ENCODE assay signal across 11 cellular contexts in genomic region chr1:41658444-41659158, GRCh38.
A peak's percentile ranks its signal among the peaks of the same experiment; 100 is the strongest.
DNase-seq lines count a peak whose midpoint lies in the region; ATAC-seq and TF ChIP-seq lines count a peak whose summit lies in the region.
"Had no signal": no experiment of that assay in that cellular context is flagged by ENCODE, and none has a peak within 500 bp of the region (broad histone marks: within the 10 kb centered on the region; RNA-seq: fewer than 3 reads in every experiment).

No MANE protein-coding gene starts in this region.

- no peak for ATAC-seq in activated B cell treated with CpG ODN at 0.5 μM for 24 hours (ENCODE audit: low read depth)
- ATAC-seq: GM23338 had no signal

- DNase-seq in activated T-cell treated with anti-CD3 and anti-CD28 coated beads, Interleukin-2, amount 50 U/mL, for 24 hours: peak; percentile 28
- no peak for DNase-seq in activated T-cell treated with anti-CD3 and anti-CD28 coated beads for 4 hours
- peak; percentile 90 to 91 for DNase-seq in Kasumi-1 (lab: John Stamatoyannopoulos, UW)
- DNase-seq in activated B cell treated with CpG ODN at 0.5 μM for 24 hours: peak; percentile 14
- DNase-seq in smooth muscle cell (lab: John Stamatoyannopoulos, UW; ENCODE audit: unreplicated experiment): no peak
- no peak for DNase-seq in HPDE6-E6E7 (ENCODE audit: extremely low spot score)
- no peak for DNase-seq in NCI-H1436 treated with DMSO at 0.1 percent for 48 hours (lab: John Stamatoyannopoulos, UW)
- DNase-seq in ascending aorta (ENCODE audit: low spot score in 2 of 2): no peak
- DNase-seq: PC-9 had no signal

- intact Hi-C loops in activated B cell treated with CpG ODN at 0.5 μM for 24 hours (cut with micrococcal nuclease) (no loop called here), ascending aorta (cut with DNase I) (no loop called here)

- peak overlapping the region; percentile 87 for H3K27ac Mint-ChIP-seq in activated T-cell treated with anti-CD3 and anti-CD28 coated beads, Interleukin-2, amount 50 U/mL, for 24 hours
- no peak overlapping the region for H3K27ac Mint-ChIP-seq in activated B cell treated with CpG ODN at 0.5 μM for 24 hours
- H3K27ac Mint-ChIP-seq: GM23338 had no signal

- no peak overlapping the region for H3K9ac ChIP-seq in smooth muscle cell (ENCODE audit: low read depth)

- peak overlapping the region; percentile 96 for H3K4me3 Mint-ChIP-seq in activated T-cell treated with anti-CD3 and anti-CD28 coated beads, Interleukin-2, amount 50 U/mL, for 24 hours
- peak overlapping the region; percentile 44 for H3K4me3 Mint-ChIP-seq in activated B cell treated with CpG ODN at 0.5 μM for 24 hours
- H3K4me3 Mint-ChIP-seq: GM23338 had no signal

- H3K27me3 ChIP-seq in smooth muscle cell (ENCODE audit: low read depth) (no peaks in the 10 kb centered on the region), ascending aorta (no peaks in the 10 kb centered on the region)

- H3K27me3 Mint-ChIP-seq in activated T-cell treated with anti-CD3 and anti-CD28 coated beads, Interleukin-2, amount 50 U/mL, for 24 hours: no peaks in the 10 kb centered on the region
- no peaks in the 10 kb centered on the region for H3K27me3 Mint-ChIP-seq in activated B cell treated with CpG ODN at 0.5 μM for 24 hours

- H3F3A ChIP-seq in smooth muscle cell (ENCODE audit: low read depth): peaks cover 4% of the 10 kb centered on the region

- 64% methylated on average over 12 of the region's 12 CpGs for WGBS in smooth muscle cell (ENCODE audit: low lambda C conversion rate)

- H3K36me3 Mint-ChIP-seq in activated T-cell treated with anti-CD3 and anti-CD28 coated beads, Interleukin-2, amount 50 U/mL, for 24 hours (ENCODE audit: low read depth): peaks cover 79% of the 10 kb centered on the region
- H3K36me3 Mint-ChIP-seq in activated B cell treated with CpG ODN at 0.5 μM for 24 hours (ENCODE audit: low read depth): no peaks in the 10 kb centered on the region

- H4K20me1 ChIP-seq in smooth muscle cell (ENCODE audit: low read depth): peaks cover 57% of the 10 kb centered on the region

- CTCF ChIA-PET in activated B cell treated with CpG ODN at 0.5 μM for 24 hours (lab: Charles Lee): interaction anchor here (1.1 to 2.1 kb wide), 3 partner anchors 9 to 85 kb away, joined by 3 to 9 read pairs (median 4); no protein-coding TSS in a partner anchor

- H3K36me3 ChIP-seq in smooth muscle cell (ENCODE audit: low read depth) (no peaks in the 10 kb centered on the region), ascending aorta (no peaks in the 10 kb centered on the region)

- TF ChIP-seq CTCF in activated B cell treated with CpG ODN at 0.5 μM for 24 hours (IDR thresholded peaks at IDR 0.05): no peak
- TF ChIP-seq CTCF in smooth muscle cell (IDR thresholded peaks at IDR 0.05; ENCODE audit: borderline replicate concordance, insufficient read depth, poor library complexity, severe bottlenecking): no peak
- no peak for TF ChIP-seq CTCF in ascending aorta (IDR thresholded peaks at IDR 0.05)

- no peaks in the 10 kb centered on the region for H3K9me3 Mint-ChIP-seq in activated T-cell treated with anti-CD3 and anti-CD28 coated beads, Interleukin-2, amount 50 U/mL, for 24 hours
- H3K9me3 Mint-ChIP-seq in activated B cell treated with CpG ODN at 0.5 μM for 24 hours: no peaks in the 10 kb centered on the region
- H3K9me3 Mint-ChIP-seq: GM23338 had no signal

- no peaks in the 10 kb centered on the region for H3K9me3 ChIP-seq in smooth muscle cell (replicated peaks; ENCODE audit: low read depth)
- H3K9me3 ChIP-seq in ascending aorta: no peaks in the 10 kb centered on the region

- H3K79me2 ChIP-seq in smooth muscle cell (ENCODE audit: low read depth): peaks cover 61% of the 10 kb centered on the region

- H3K4me1 ChIP-seq in smooth muscle cell (ENCODE audit: low read depth) (peaks cover 4% of the 10 kb centered on the region), ascending aorta (peaks cover 4 to 11% of the 10 kb centered on the region in 2 donors)

- H3K27ac ChIP-seq in smooth muscle cell (ENCODE audit: low read depth) (no peak overlapping the region), ascending aorta (no peak overlapping the region)
- H3K27ac ChIP-seq: PC-9, VCaP had no signal

- H3K4me3 ChIP-seq in smooth muscle cell: no peak overlapping the region
- no peak overlapping the region for H3K4me3 ChIP-seq in ascending aorta
- H3K4me3 ChIP-seq: GM23338, PC-9 had no signal

- H3K4me1 Mint-ChIP-seq in activated T-cell treated with anti-CD3 and anti-CD28 coated beads, Interleukin-2, amount 50 U/mL, for 24 hours (ENCODE audit: low read depth): peaks cover 78% of the 10 kb centered on the region
- peaks cover 70% of the 10 kb centered on the region for H3K4me1 Mint-ChIP-seq in activated B cell treated with CpG ODN at 0.5 μM for 24 hours

- peak overlapping the region; percentile 81 for H3K4me2 ChIP-seq in smooth muscle cell
- H3K4me2 ChIP-seq: GM23338, PC-9 had no signal

- POLR2A ChIA-PET in activated B cell treated with CpG ODN at 0.5 μM for 24 hours (lab: Charles Lee): interaction anchor here (0.7 to 1.1 kb wide), 3 partner anchors 9 to 75 kb away, joined by 4 to 11 read pairs (median 6); no protein-coding TSS in a partner anchor

- H2AFZ ChIP-seq in smooth muscle cell (ENCODE audit: low read depth): no peak overlapping the region
- H2AFZ ChIP-seq: GM23338, PC-9 had no signal

Comparison
In these comparisons a context has a peak if more than half of its experiments do, and no peak if none do; other contexts are left out.
1. DNase-seq: peak in activated T-cell treated with anti-CD3 and anti-CD28 coated beads, Interleukin-2, amount 50 U/mL, for 24 hours (single experiment), Kasumi-1 (2 of 2) and activated B cell treated with CpG ODN at 0.5 μM for 24 hours (single experiment); none in activated T-cell treated with anti-CD3 and anti-CD28 coated beads for 4 hours (single experiment), smooth muscle cell (single experiment), HPDE6-E6E7 (single experiment), NCI-H1436 treated with DMSO at 0.1 percent for 48 hours (single experiment) and ascending aorta (0 of 2).